15 cellular contexts compared by ENCODE assay signal in genomic region chr14:59707778-59708635, GRCh38.
A peak's percentile ranks its signal among the peaks of the same experiment; 100 is the strongest.
DNase-seq lines count a peak whose midpoint lies in the region; ATAC-seq and TF ChIP-seq lines count a peak whose summit lies in the region.
"Had no signal": no experiment of that assay in that cellular context is flagged by ENCODE, and none has a peak within 500 bp of the region (broad histone marks: within the 10 kb centered on the region; RNA-seq: fewer than 3 reads in every experiment).

No MANE protein-coding gene starts in this region.

- in situ Hi-C loops in GM13977 (cut with MboI; ENCODE audit: low pct_unique_long_range_greater_than_20kb, low sequenced_read_pairs, unreplicated experiment), result no loop called here

- DNase-seq in DMS153 treated with DMSO at 0.1 percent for 48 hours (lab: John Stamatoyannopoulos, UW; ENCODE audit: unreplicated experiment) (peak; percentile 25), NCI-H2171 treated with DMSO at 0.1 percent for 48 hours (lab: John Stamatoyannopoulos, UW) (peak; percentile 97), omental fat pad (ENCODE audit: low spot score) (no peak), substantia nigra (lab: John Stamatoyannopoulos, UW) (no peak), GM13977 (ENCODE audit: low spot score) (no peak), UCSD-AML1 (lab: John Stamatoyannopoulos, UW; ENCODE audit: unreplicated experiment) (no peak)
- no peak for DNase-seq in effector CD4-positive, alpha-beta T cell
- DNase-seq: activated CD4-positive, alpha-beta T cell treated with anti-CD3 and anti-CD28 coated beads, Interleukin-2, amount 50 U/mL, for 48 hours; activated naive CD4-positive, alpha-beta T cell treated with Interleukin-2 at 50 U/mL for 16 hours; Caco-2; left ventricle myocardium superior; NCI-H1105; pancreas; stimulated activated naive CD8-positive, alpha-beta T cell treated with anti-CD3 and anti-CD28 coated beads, Interleukin-15, amount 100 ng/mL, for 72 hours had no signal

- peak; percentile 83 for ATAC-seq in omental fat pad (ENCODE audit: low FRiP score)
- ATAC-seq: left ventricle myocardium superior; stimulated activated naive CD8-positive, alpha-beta T cell treated with anti-CD3 and anti-CD28 coated beads, Interleukin-15, amount 100 ng/mL, for 72 hours had no signal

- H3K27ac ChIP-seq in cingulate gyrus (ENCODE audit: low read depth, low read length) (peak overlapping the region; percentile 31), substantia nigra (ENCODE audit: low read depth, low read length, poor library complexity, severe bottlenecking) (no peak overlapping the region)
- H3K27ac ChIP-seq: pancreas had no signal

- TF ChIP-seq CTCF in omental fat pad (IDR thresholded peaks at IDR 0.05), result no peak
- no peak for TF ChIP-seq CTCF in GM13977 (IDR thresholded peaks at IDR 0.05; ENCODE audit: extremely low read depth, insufficient read depth, missing control alignments)

Comparison
In these comparisons a context has a peak if more than half of its experiments do, and no peak if none do; other contexts are left out.
1. DNase-seq: peak in DMS153 treated with DMSO at 0.1 percent for 48 hours (single experiment) and NCI-H2171 treated with DMSO at 0.1 percent for 48 hours (single experiment); none in omental fat pad (single experiment), substantia nigra (0 of 49), GM13977 (single experiment), effector CD4-positive, alpha-beta T cell (single experiment) and UCSD-AML1 (single experiment).